In the genomic region with DNA sequence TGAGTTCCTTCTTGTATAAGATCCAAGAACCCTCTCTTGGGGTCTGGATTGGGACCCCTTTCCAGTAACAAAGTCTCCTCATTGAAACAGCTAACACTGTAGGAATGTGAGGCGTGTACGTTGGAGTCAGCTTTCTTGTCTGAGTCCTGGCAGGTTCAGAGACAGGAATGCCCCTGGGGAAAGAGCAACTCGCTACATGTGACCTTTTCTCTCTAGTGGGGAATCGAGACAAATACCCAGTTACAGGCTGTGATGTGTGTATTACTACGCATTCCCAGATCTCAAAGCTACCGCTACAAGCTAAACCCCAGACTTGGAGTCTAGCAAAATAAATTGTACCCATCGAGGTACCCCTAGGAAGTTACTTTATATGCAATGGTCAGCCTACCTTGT, we compare ENCODE assay signal across 25 cellular contexts.
DNase-seq lines count a peak whose midpoint lies in the region; ATAC-seq and TF ChIP-seq lines count a peak whose summit lies in the region.
"Had no signal": no experiment of that assay in that cellular context is flagged by ENCODE, and none has a peak within 500 bp of the region (broad histone marks: within the 10 kb centered on the region; RNA-seq: fewer than 3 reads in every experiment).

No MANE protein-coding gene starts in this region.

- no peaks in the 10 kb centered on the region for H3K9me3 ChIP-seq in osteoblast (ENCODE audit: low read depth, low read length)
- H3K9me3 ChIP-seq: gastrocnemius medialis, SJSA1, testis had no signal

- TF ChIP-seq CTCF in epithelial cell of esophagus (IDR thresholded peaks at IDR 0.05; ENCODE audit: insufficient read depth, low read depth, low read length, missing control alignments) (no peak), osteoblast (IDR thresholded peaks at IDR 0.05; ENCODE audit: extremely low read depth, low read depth, low read length) (no peak)

- H2AFZ ChIP-seq in osteoblast (ENCODE audit: low read length): no peak overlapping the region

- no peaks in the 10 kb centered on the region for H3K79me2 ChIP-seq in osteoblast (ENCODE audit: insufficient read depth, low read length)

- no peak overlapping the region for H3K4me2 ChIP-seq in osteoblast (ENCODE audit: insufficient read depth, low read length)

- no peak overlapping the region for H3K27ac Mint-ChIP-seq in stimulated activated effector memory CD8-positive, alpha-beta T cell treated with anti-CD3 and anti-CD28 coated beads, Interleukin-12 subunit alpha, Interleukin-12 subunit beta, amount 100 ng/mL, for 72 hours
- H3K27ac Mint-ChIP-seq: activated naive CD4-positive, alpha-beta T cell treated with anti-CD3 and anti-CD28 coated beads, Interleukin-2, amount 10 ng/mL, durations not matched to agents 7 days and 5 days; dendritic cell treated with granulocyte-macrophage colony-stimulating factor and Interleukin-4, amounts not matched to agents 40 ng/mL and 50 ng/mL, for 4 days; T-helper 2 cell treated with Interferon-gamma antibody and Interleukin-4, amounts not matched to agents 5 μg/mL and 100 μg/mL, for 36 hours had no signal

- no peaks in the 10 kb centered on the region for H4K20me1 ChIP-seq in osteoblast (ENCODE audit: insufficient read depth, low read length)

- H3K27me3 ChIP-seq in osteoblast (ENCODE audit: insufficient read depth, low read length): no peaks in the 10 kb centered on the region
- H3K27me3 ChIP-seq: gastrocnemius medialis, SJSA1, testis had no signal

- no peak overlapping the region for H3K4me3 ChIP-seq in epithelial cell of esophagus (ENCODE audit: low read length)
- H3K4me3 ChIP-seq in osteoblast (ENCODE audit: insufficient read depth, low read length): no peak overlapping the region
- H3K4me3 ChIP-seq: gastrocnemius medialis, SJSA1, testis had no signal

- no peaks in the 10 kb centered on the region for H3K9me3 Mint-ChIP-seq in stimulated activated effector memory CD8-positive, alpha-beta T cell treated with anti-CD3 and anti-CD28 coated beads, Interleukin-12 subunit alpha, Interleukin-12 subunit beta, amount 100 ng/mL, for 72 hours
- H3K9me3 Mint-ChIP-seq: activated naive CD4-positive, alpha-beta T cell treated with anti-CD3 and anti-CD28 coated beads, Interleukin-2, amount 10 ng/mL, durations not matched to agents 7 days and 5 days; activated T-cell treated with anti-CD3 and anti-CD28 coated beads, Interleukin-2, amount 50 U/mL, for 4 hours; dendritic cell treated with granulocyte-macrophage colony-stimulating factor and Interleukin-4, amounts not matched to agents 40 ng/mL and 50 ng/mL, for 4 days; neural crest cell; T-helper 2 cell treated with Interferon-gamma antibody and Interleukin-4, amounts not matched to agents 5 μg/mL and 100 μg/mL, for 36 hours had no signal

- no peak overlapping the region for H3K4me3 Mint-ChIP-seq in stimulated activated effector memory CD8-positive, alpha-beta T cell treated with anti-CD3 and anti-CD28 coated beads, Interleukin-12 subunit alpha, Interleukin-12 subunit beta, amount 100 ng/mL, for 72 hours
- H3K4me3 Mint-ChIP-seq: activated naive CD4-positive, alpha-beta T cell treated with anti-CD3 and anti-CD28 coated beads, Interleukin-2, amount 10 ng/mL, durations not matched to agents 7 days and 5 days; activated T-cell treated with anti-CD3 and anti-CD28 coated beads, Interleukin-2, amount 50 U/mL, for 4 hours; dendritic cell treated with granulocyte-macrophage colony-stimulating factor and Interleukin-4, amounts not matched to agents 40 ng/mL and 50 ng/mL, for 4 days; neural crest cell; T-helper 2 cell treated with Interferon-gamma antibody and Interleukin-4, amounts not matched to agents 5 μg/mL and 100 μg/mL, for 36 hours had no signal

- no peaks in the 10 kb centered on the region for H3K36me3 Mint-ChIP-seq in stimulated activated effector memory CD8-positive, alpha-beta T cell treated with anti-CD3 and anti-CD28 coated beads, Interleukin-12 subunit alpha, Interleukin-12 subunit beta, amount 100 ng/mL, for 72 hours
- H3K36me3 Mint-ChIP-seq: activated naive CD4-positive, alpha-beta T cell treated with anti-CD3 and anti-CD28 coated beads, Interleukin-2, amount 10 ng/mL, durations not matched to agents 7 days and 5 days had no signal

- no peak for ATAC-seq in stimulated activated effector memory CD8-positive, alpha-beta T cell treated with anti-CD3 and anti-CD28 coated beads, Interleukin-12 subunit alpha, Interleukin-12 subunit beta, amount 100 ng/mL, for 72 hours
- ATAC-seq: activated T-cell treated with anti-CD3 and anti-CD28 coated beads, Interleukin-2, amount 50 U/mL, for 4 hours; gastrocnemius medialis; left colon had no signal

- peaks cover 20% of the 10 kb centered on the region for H3K4me1 ChIP-seq in osteoblast (ENCODE audit: insufficient read depth, low read length)
- H3K4me1 ChIP-seq: gastrocnemius medialis, testis had no signal

- no peaks in the 10 kb centered on the region for H3K36me3 ChIP-seq in osteoblast (ENCODE audit: insufficient read depth, low read length)
- H3K36me3 ChIP-seq: gastrocnemius medialis, SJSA1 had no signal

- H3K27ac ChIP-seq in osteoblast (ENCODE audit: low read depth, low read length): peak overlapping the region; percentile 80
- H3K27ac ChIP-seq: C4-2B, gastrocnemius medialis, SJSA1, testis had no signal

- H3K4me1 Mint-ChIP-seq in stimulated activated effector memory CD8-positive, alpha-beta T cell treated with anti-CD3 and anti-CD28 coated beads, Interleukin-12 subunit alpha, Interleukin-12 subunit beta, amount 100 ng/mL, for 72 hours: no peaks in the 10 kb centered on the region
- H3K4me1 Mint-ChIP-seq: activated naive CD4-positive, alpha-beta T cell treated with anti-CD3 and anti-CD28 coated beads, Interleukin-2, amount 10 ng/mL, durations not matched to agents 7 days and 5 days had no signal

- DNase-seq in ELF-1 (ENCODE audit: low read depth, low spot score) (peak; percentile 77), T1000 (lab: John Stamatoyannopoulos, UW) (peak; percentile 89), epithelial cell of esophagus (ENCODE audit: low read depth) (peak; percentile 64), osteoblast (ENCODE audit: insufficient read length, low spot score, missing footprints) (no peak), NCI-H1436 (lab: John Stamatoyannopoulos, UW) (no peak), OCI-M1 (lab: John Stamatoyannopoulos, UW) (no peak)
- no peak for DNase-seq in activated CD4-positive, CD25-positive, alpha-beta regulatory T cell (lab: John Stamatoyannopoulos, UW)
- DNase-seq in stimulated activated effector memory CD8-positive, alpha-beta T cell treated with anti-CD3 and anti-CD28 coated beads, Interleukin-12 subunit alpha, Interleukin-12 subunit beta, amount 100 ng/mL, for 72 hours (ENCODE audit: low spot score in 2 of 2): no peak
- DNase-seq: activated CD4-positive, CD25-positive, alpha-beta regulatory T cell treated with anti-CD3 and anti-CD28 coated beads, Interleukin-2, amount 50 U/mL, for 72 hours; activated naive CD4-positive, alpha-beta T cell treated with anti-CD3 and anti-CD28 coated beads, Interleukin-2, amount 10 ng/mL, durations not matched to agents 7 days and 5 days; activated T-cell treated with anti-CD3 and anti-CD28 coated beads, Interleukin-2, amount 50 U/mL, for 4 hours; DMS153; gastrocnemius medialis; left colon; midbrain; NCI-H1436 treated with DMSO at 0.1 percent for 48 hours; NCI-H2171 treated with DMSO at 0.1 percent for 48 hours; NCI-H774; retina; testis had no signal

Comparison
In these comparisons a context has a peak if more than half of its experiments do, and no peak if none do; other contexts are left out.
1. DNase-seq: peak in ELF-1 (single experiment), T1000 (single experiment) and epithelial cell of esophagus (single experiment); none in osteoblast (single experiment), NCI-H1436 (single experiment), OCI-M1 (single experiment), activated CD4-positive, CD25-positive, alpha-beta regulatory T cell (0 of 4) and stimulated activated effector memory CD8-positive, alpha-beta T cell treated with anti-CD3 and anti-CD28 coated beads, Interleukin-12 subunit alpha, Interleukin-12 subunit beta, amount 100 ng/mL, for 72 hours (0 of 2).